Comparison of ENCODE assay signal across 8 cellular contexts in the genomic region with DNA sequence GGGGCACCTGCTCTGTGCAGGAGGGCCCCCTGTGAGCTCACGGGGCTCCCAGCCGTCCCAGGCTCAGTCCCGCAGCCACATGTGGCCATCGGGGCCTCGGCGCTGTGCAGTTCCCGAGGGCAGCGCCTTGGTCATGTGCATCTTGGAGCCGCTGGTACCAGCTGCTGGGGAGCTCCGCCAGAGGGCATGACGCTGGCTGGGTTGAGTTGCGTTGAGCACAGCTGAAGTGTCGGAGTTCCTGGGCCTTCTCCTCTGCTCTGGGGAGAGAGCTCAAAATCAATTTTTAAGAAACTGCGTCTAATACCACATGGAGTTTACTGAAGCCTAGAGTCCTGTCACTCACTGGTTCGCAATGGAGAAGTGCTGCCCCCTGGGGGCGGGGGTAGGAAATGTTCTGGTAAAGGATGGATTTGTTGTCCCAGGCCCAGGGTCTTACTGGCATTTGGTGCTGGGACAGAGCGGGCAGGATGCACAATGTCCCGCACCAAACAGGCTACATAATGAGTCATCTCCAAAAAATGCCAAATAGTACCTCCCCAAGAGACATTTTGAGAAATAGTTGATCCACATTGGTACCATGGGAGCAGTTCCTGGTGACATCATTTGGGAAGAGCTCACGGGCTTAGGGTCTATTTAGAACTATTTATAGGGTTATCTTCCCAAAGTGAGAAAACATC. TPM values are rescaled to one million over a fixed set of nuclear protein-coding genes. Genes with fewer than 3 reads are reported as not detected.
DNase-seq lines count a peak whose midpoint lies in the region; ATAC-seq and TF ChIP-seq lines count a peak whose summit lies in the region.

No MANE protein-coding gene starts in this region.

- peak; percentile 50 for ATAC-seq in GM21723 (IDR thresholded peaks at IDR 0.05; ENCODE audit: unreplicated experiment)
- peak; percentile 31 for ATAC-seq in activated B cell treated with CpG ODN at 0.5 μM for 24 hours (ENCODE audit: low read depth)
- ATAC-seq in left lung: peak; percentile 58
- no peak for ATAC-seq in stimulated activated memory B cell treated with anti-CD40 and anti-IgM and Interleukin-4, amounts not matched to agents 10 μg/mL and 1 μg/mL and 100 μg/mL, for 72 hours

- no peak overlapping the region for H3K4me3 ChIP-seq in left lung

- CTCF ChIA-PET in activated B cell treated with CpG ODN at 0.5 μM for 24 hours (lab: Charles Lee): interaction anchor here (0.7 to 3.8 kb wide), 11 partner anchors 10 to 750 kb away, joined by 3 to 32 read pairs (median 3); a partner anchor contains a TSS

- H3K9me3 Mint-ChIP-seq in activated B cell treated with CpG ODN at 0.5 μM for 24 hours: no peaks in the 10 kb centered on the region
- no peaks in the 10 kb centered on the region for H3K9me3 Mint-ChIP-seq in stimulated activated memory B cell treated with anti-CD40 and anti-IgM and Interleukin-4, amounts not matched to agents 10 μg/mL and 1 μg/mL and 100 μg/mL, for 72 hours

- TF ChIP-seq CTCF in activated B cell treated with CpG ODN at 0.5 μM for 24 hours (IDR thresholded peaks at IDR 0.05) (peak; percentile 58), left lung (IDR thresholded peaks at IDR 0.05) (peak; percentile 54 to 80)

- POLR2A ChIA-PET in activated B cell treated with CpG ODN at 0.5 μM for 24 hours (lab: Charles Lee): interaction anchor here (0.6 kb wide), 1 partner anchor 182 kb away, joined by 8 read pairs; no protein-coding TSS in a partner anchor

- H3K4me1 ChIP-seq in left lung: peaks cover 0 to 3% of the 10 kb centered on the region in 2 donors

- H3K4me1 Mint-ChIP-seq in activated B cell treated with CpG ODN at 0.5 μM for 24 hours: no peaks in the 10 kb centered on the region
- H3K4me1 Mint-ChIP-seq in stimulated activated memory B cell treated with anti-CD40 and anti-IgM and Interleukin-4, amounts not matched to agents 10 μg/mL and 1 μg/mL and 100 μg/mL, for 72 hours: peaks cover 9% of the 10 kb centered on the region

- no peaks in the 10 kb centered on the region for H3K36me3 Mint-ChIP-seq in activated B cell treated with CpG ODN at 0.5 μM for 24 hours (ENCODE audit: low read depth)
- no peaks in the 10 kb centered on the region for H3K36me3 Mint-ChIP-seq in stimulated activated memory B cell treated with anti-CD40 and anti-IgM and Interleukin-4, amounts not matched to agents 10 μg/mL and 1 μg/mL and 100 μg/mL, for 72 hours

- H3K36me3 ChIP-seq in left lung: no peaks in the 10 kb centered on the region

- H3K9me3 ChIP-seq in left lung: no peaks in the 10 kb centered on the region

- H3K27me3 Mint-ChIP-seq in activated B cell treated with CpG ODN at 0.5 μM for 24 hours: peaks cover 8% of the 10 kb centered on the region
- peaks cover 27% of the 10 kb centered on the region for H3K27me3 Mint-ChIP-seq in stimulated activated memory B cell treated with anti-CD40 and anti-IgM and Interleukin-4, amounts not matched to agents 10 μg/mL and 1 μg/mL and 100 μg/mL, for 72 hours

- H3K27me3 ChIP-seq in left lung: no peaks in the 10 kb centered on the region

- intact Hi-C loops in activated B cell treated with CpG ODN at 0.5 μM for 24 hours (cut with micrococcal nuclease) (loop anchor here (1.0 to 10.0 kb wide), 2 partner anchors 450 to 1138 kb away; a partner anchor contains a TSS), left lung (cut with DNase I) (loop anchor here in 1 of 2 donors (5.0 kb wide), 1 partner anchor 105 kb away; no protein-coding TSS in a partner anchor)

- DNase-seq in AG20443 (ENCODE audit: low spot score) (peak; percentile 52), NCI-H2171 (lab: John Stamatoyannopoulos, UW) (peak; percentile 34), activated B cell treated with CpG ODN at 0.5 μM for 24 hours (peak; percentile 40), cerebellum (ENCODE audit: low spot score) (peak; percentile 10), left lung (no peak)
- DNase-seq in stimulated activated CD4-positive, alpha-beta T cell treated with anti-CD3 and anti-CD28 coated beads, TNF-alpha, amount 100 ng/mL, for 1 hour (ENCODE audit: low read depth in 3 of 3, low spot score in 1 of 3): peak in 2 of 3 donors; percentile 13 to 65

- no peak overlapping the region for H3K4me3 Mint-ChIP-seq in activated B cell treated with CpG ODN at 0.5 μM for 24 hours
- H3K4me3 Mint-ChIP-seq in stimulated activated memory B cell treated with anti-CD40 and anti-IgM and Interleukin-4, amounts not matched to agents 10 μg/mL and 1 μg/mL and 100 μg/mL, for 72 hours: no peak overlapping the region

- H3K27ac ChIP-seq in left lung: peak overlapping the region in 1 of 2 donors; percentile 44

- no peak overlapping the region for H3K27ac Mint-ChIP-seq in activated B cell treated with CpG ODN at 0.5 μM for 24 hours
- no peak overlapping the region for H3K27ac Mint-ChIP-seq in stimulated activated memory B cell treated with anti-CD40 and anti-IgM and Interleukin-4, amounts not matched to agents 10 μg/mL and 1 μg/mL and 100 μg/mL, for 72 hours

RNA-seq across cellular contexts. Expression of a gene that starts 48.8 kb away (rescaled TPM):
- total RNA-seq in activated B cell treated with CpG ODN at 0.5 μM for 24 hours: 0.42 and 0.69 TPM in 2 replicates
- total RNA-seq in cerebellum: 34.0 TPM
- 1 to 10 TPM; 1.6 to 3.1 TPM for total RNA-seq in left lung

Comparison
In these comparisons a context has a peak if more than half of its experiments do, and no peak if none do; other contexts are left out.
1. DNase-seq: peak in AG20443 (single experiment), NCI-H2171 (single experiment), activated B cell treated with CpG ODN at 0.5 μM for 24 hours (single experiment), cerebellum (single experiment) and stimulated activated CD4-positive, alpha-beta T cell treated with anti-CD3 and anti-CD28 coated beads, TNF-alpha, amount 100 ng/mL, for 1 hour (2 of 3); none in left lung (0 of 2).